ENCODE assay signal across 30 cellular contexts in the genomic region with DNA sequence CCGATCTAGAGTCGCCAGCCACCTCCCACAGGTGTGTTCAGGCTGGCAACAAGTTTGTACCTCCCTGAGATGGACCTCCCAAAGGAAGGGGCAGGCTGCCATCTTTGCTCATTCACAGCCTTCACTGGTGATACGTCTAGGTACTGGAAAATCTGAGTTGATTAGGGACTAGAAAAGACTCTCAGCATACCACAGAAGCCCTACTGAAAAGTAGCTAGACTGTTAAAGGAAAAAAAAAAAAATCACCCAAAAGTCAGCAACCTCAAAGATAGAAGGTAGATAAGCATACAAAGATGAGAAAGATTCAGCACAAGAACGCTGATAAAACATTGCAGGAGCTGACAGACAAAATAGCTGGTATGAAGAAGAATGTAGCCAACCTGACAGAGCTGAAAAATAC.
DNase-seq lines count a peak whose midpoint lies in the region; ATAC-seq and TF ChIP-seq lines count a peak whose summit lies in the region.
"Had no signal": no experiment of that assay in that cellular context is flagged by ENCODE, and none has a peak within 500 bp of the region (broad histone marks: within the 10 kb centered on the region; RNA-seq: fewer than 3 reads in every experiment).

No MANE protein-coding gene starts in this region.

- H3K27ac ChIP-seq in CD4-positive, alpha-beta T cell (ENCODE audit: low read depth, low read length): no peak overlapping the region
- peak overlapping the region; percentile 95 for H3K27ac ChIP-seq in mesendoderm (ENCODE audit: low read depth, low read length)
- no peak overlapping the region for H3K27ac ChIP-seq in ascending aorta
- H3K27ac ChIP-seq: 22Rv1, gastrocnemius medialis, PC-9, prostate gland had no signal

- H3K4me1 ChIP-seq in mesendoderm (ENCODE audit: control insufficient read depth, low read depth, low read length) (no peaks in the 10 kb centered on the region), ascending aorta (no peaks in the 10 kb centered on the region)
- H3K4me1 ChIP-seq: gastrocnemius medialis, prostate gland had no signal

- H3K4me3 ChIP-seq in mesendoderm (ENCODE audit: low read length) (no peak overlapping the region), ascending aorta (no peak overlapping the region)
- H3K4me3 ChIP-seq: gastrocnemius medialis, PC-9, prostate gland had no signal

- H4K8ac ChIP-seq in mesendoderm (ENCODE audit: low read depth, low read length): no peak overlapping the region

- H3K27ac Mint-ChIP-seq in CD4-positive, alpha-beta T cell: peak overlapping the region; percentile 42
- H3K27ac Mint-ChIP-seq in activated CD8-positive, alpha-beta T cell treated with anti-CD3 and anti-CD28 coated beads, Interleukin-2, amount 10 ng/mL, durations not matched to agents 7 days and 5 days: no peak overlapping the region
- H3K27ac Mint-ChIP-seq: activated CD8-positive, alpha-beta memory T cell treated with anti-CD3 and anti-CD28 coated beads, Interleukin-2, amount 10 ng/mL, durations not matched to agents 7 days and 5 days; activated T-helper 2 cell treated with anti-CD3 and anti-CD28 coated beads, Interferon-gamma antibody, Interleukin-2, Interleukin-4, amounts not matched to agents 10 μg/mL and 5 μg/mL and 100 μg/mL, durations not matched to agents 14 hours and 24 hours and 36 hours; natural killer cell had no signal

- peak overlapping the region; percentile 49 for H3K56ac ChIP-seq in mesendoderm (ENCODE audit: low read length)

- no peaks in the 10 kb centered on the region for H3K27me3 Mint-ChIP-seq in CD4-positive, alpha-beta T cell
- H3K27me3 Mint-ChIP-seq in activated CD8-positive, alpha-beta T cell treated with anti-CD3 and anti-CD28 coated beads, Interleukin-2, amount 10 ng/mL, durations not matched to agents 7 days and 5 days (ENCODE audit: low read depth): no peaks in the 10 kb centered on the region
- H3K27me3 Mint-ChIP-seq: activated CD8-positive, alpha-beta memory T cell treated with anti-CD3 and anti-CD28 coated beads, Interleukin-2, amount 10 ng/mL, durations not matched to agents 7 days and 5 days had no signal

- peak; percentile 30 to 60 for ATAC-seq in activated CD4-positive, CD25-positive, alpha-beta regulatory T cell treated with anti-CD3 and anti-CD28 coated beads, Interleukin-2, amount 50 U/mL, for 24 hours
- ATAC-seq in CD4-positive, alpha-beta T cell (ENCODE audit: poor library complexity): peak; percentile 52
- peak; percentile 36 for ATAC-seq in activated CD8-positive, alpha-beta T cell treated with anti-CD3 and anti-CD28 coated beads, Interleukin-2, amount 10 ng/mL, durations not matched to agents 7 days and 5 days
- ATAC-seq: activated CD8-positive, alpha-beta memory T cell treated with anti-CD3 and anti-CD28 coated beads, Interleukin-2, amount 10 ng/mL, durations not matched to agents 7 days and 5 days; gastrocnemius medialis; HCT116; HepG2; natural killer cell; sciatic nerve had no signal

- H3K18ac ChIP-seq in mesendoderm (ENCODE audit: low read length): no peak overlapping the region

- DNase-seq in activated CD4-positive, CD25-positive, alpha-beta regulatory T cell (lab: John Stamatoyannopoulos, UW): no peak
- no peak for DNase-seq in CD4-positive, alpha-beta T cell
- no peak for DNase-seq in activated CD8-positive, alpha-beta T cell treated with anti-CD3 and anti-CD28 coated beads, Interleukin-2, amount 10 ng/mL, durations not matched to agents 7 days and 5 days
- DNase-seq in mesendoderm (peak; percentile 37), HCEC 1CT (no peak), ascending aorta (ENCODE audit: low spot score in 2 of 2) (no peak)
- no peak for DNase-seq in activated CD8-positive, alpha-beta memory T cell treated with anti-CD3 and anti-CD28 coated beads for 24 hours
- DNase-seq: activated CD8-positive, alpha-beta memory T cell treated with anti-CD3 and anti-CD28 coated beads, Interleukin-2, amount 10 ng/mL, durations not matched to agents 7 days and 5 days; amygdala; C1 segment of cervical spinal cord; DMS79 treated with DMSO at 0.1 percent for 48 hours; gastrocnemius medialis; GF-D8; Kasumi-1; midbrain; natural killer cell; NCI-H1417; NCI-H2029 treated with DMSO at 0.1 percent for 48 hours; NCI-H526; nucleus accumbens; PC-9; SK-N-SH; stimulated activated CD4-positive, alpha-beta T cell treated with anti-CD3 and anti-CD28 coated beads, Interleukin-2, amount 100 ng/mL, for 48 hours had no signal

- H3K4me2 ChIP-seq in mesendoderm (ENCODE audit: low read length): no peak overlapping the region
- H3K4me2 ChIP-seq: PC-9, SK-N-SH had no signal

- no peaks in the 10 kb centered on the region for H3K9me3 ChIP-seq in CD4-positive, alpha-beta T cell (ENCODE audit: control insufficient read depth, low read length)
- H3K9me3 ChIP-seq in ascending aorta: no peaks in the 10 kb centered on the region
- H3K9me3 ChIP-seq: gastrocnemius medialis, prostate gland, SK-N-SH had no signal

- H3K4ac ChIP-seq in mesendoderm (ENCODE audit: low read depth, low read length): no peak overlapping the region

- H4K5ac ChIP-seq in mesendoderm (ENCODE audit: low read length): no peak overlapping the region

- CTCF ChIA-PET in CD4-positive, alpha-beta T cell (lab: Charles Lee): interaction anchor here (0.7 to 1.8 kb wide), 2 partner anchors 34 to 200 kb away, joined by 3 read pairs; no protein-coding TSS in a partner anchor
- CTCF ChIA-PET in activated CD8-positive, alpha-beta T cell treated with anti-CD3 and anti-CD28 coated beads, Interleukin-2, amount 10 ng/mL, durations not matched to agents 7 days and 5 days (lab: Charles Lee): interaction anchor here (1.1 to 1.5 kb wide), 2 partner anchors 14 to 169 kb away, joined by 3 read pairs; no protein-coding TSS in a partner anchor

- intact Hi-C loops in CD4-positive, alpha-beta T cell (cut with DNase I, micrococcal nuclease): no loop called here
- intact Hi-C loops in ascending aorta (cut with DNase I): no loop called here

- H2BK15ac ChIP-seq in mesendoderm (replicated peaks; ENCODE audit: low read depth): no peak overlapping the region

- no peaks in the 10 kb centered on the region for H3K36me3 Mint-ChIP-seq in CD4-positive, alpha-beta T cell (ENCODE audit: low read depth)
- H3K36me3 Mint-ChIP-seq in activated CD8-positive, alpha-beta T cell treated with anti-CD3 and anti-CD28 coated beads, Interleukin-2, amount 10 ng/mL, durations not matched to agents 7 days and 5 days (ENCODE audit: low read depth): peaks cover 6% of the 10 kb centered on the region
- H3K36me3 Mint-ChIP-seq: activated CD8-positive, alpha-beta memory T cell treated with anti-CD3 and anti-CD28 coated beads, Interleukin-2, amount 10 ng/mL, durations not matched to agents 7 days and 5 days; natural killer cell had no signal

- no peak for TF ChIP-seq CTCF in CD4-positive, alpha-beta T cell (IDR thresholded peaks at IDR 0.05)
- no peak for TF ChIP-seq CTCF in ascending aorta (IDR thresholded peaks at IDR 0.05)

- peak overlapping the region; percentile 5 for H3K4me3 Mint-ChIP-seq in CD4-positive, alpha-beta T cell
- no peak overlapping the region for H3K4me3 Mint-ChIP-seq in activated CD8-positive, alpha-beta T cell treated with anti-CD3 and anti-CD28 coated beads, Interleukin-2, amount 10 ng/mL, durations not matched to agents 7 days and 5 days
- H3K4me3 Mint-ChIP-seq: activated CD8-positive, alpha-beta memory T cell treated with anti-CD3 and anti-CD28 coated beads, Interleukin-2, amount 10 ng/mL, durations not matched to agents 7 days and 5 days; natural killer cell had no signal

- H3K9ac ChIP-seq in mesendoderm (ENCODE audit: low read length): no peak overlapping the region
- H3K9ac ChIP-seq: SK-N-SH had no signal

- H3K79me1 ChIP-seq in mesendoderm (ENCODE audit: low read length): no peaks in the 10 kb centered on the region

- H3K79me2 ChIP-seq in mesendoderm (ENCODE audit: control insufficient read depth, insufficient read depth, low read length): no peaks in the 10 kb centered on the region

- WGBS in mesendoderm (ENCODE audit: extremely low coverage, insufficient coverage, low lambda C conversion rate): no CpG with 5 or more reads among the region's 4 CpGs

- peaks cover 59% of the 10 kb centered on the region for H3K4me1 Mint-ChIP-seq in CD4-positive, alpha-beta T cell (ENCODE audit: low read depth)
- peaks cover 25% of the 10 kb centered on the region for H3K4me1 Mint-ChIP-seq in activated CD8-positive, alpha-beta T cell treated with anti-CD3 and anti-CD28 coated beads, Interleukin-2, amount 10 ng/mL, durations not matched to agents 7 days and 5 days (ENCODE audit: low read depth)
- H3K4me1 Mint-ChIP-seq: activated CD8-positive, alpha-beta memory T cell treated with anti-CD3 and anti-CD28 coated beads, Interleukin-2, amount 10 ng/mL, durations not matched to agents 7 days and 5 days; natural killer cell had no signal

- H2BK120ac ChIP-seq in mesendoderm (ENCODE audit: low read depth, low read length): no peak overlapping the region

- H2AK5ac ChIP-seq in mesendoderm (ENCODE audit: low read length): no peak overlapping the region

- no peaks in the 10 kb centered on the region for H3K36me3 ChIP-seq in mesendoderm (ENCODE audit: control insufficient read depth, insufficient read depth, low read length)
- H3K36me3 ChIP-seq in ascending aorta: no peaks in the 10 kb centered on the region
- H3K36me3 ChIP-seq: gastrocnemius medialis, prostate gland had no signal

- no peaks in the 10 kb centered on the region for H3K9me3 Mint-ChIP-seq in CD4-positive, alpha-beta T cell
- H3K9me3 Mint-ChIP-seq in activated CD8-positive, alpha-beta T cell treated with anti-CD3 and anti-CD28 coated beads, Interleukin-2, amount 10 ng/mL, durations not matched to agents 7 days and 5 days (ENCODE audit: insufficient read depth): peaks cover 4% of the 10 kb centered on the region
- H3K9me3 Mint-ChIP-seq: activated T-helper 2 cell treated with anti-CD3 and anti-CD28 coated beads, Interferon-gamma antibody, Interleukin-2, Interleukin-4, amounts not matched to agents 10 μg/mL and 5 μg/mL and 100 μg/mL, durations not matched to agents 14 hours and 24 hours and 36 hours had no signal

- no peaks in the 10 kb centered on the region for H3K27me3 ChIP-seq in CD4-positive, alpha-beta T cell (ENCODE audit: control insufficient read depth, insufficient read depth, low read length)
- H3K27me3 ChIP-seq in mesendoderm (ENCODE audit: insufficient read depth, low read length, poor library complexity): no peaks in the 10 kb centered on the region
- no peaks in the 10 kb centered on the region for H3K27me3 ChIP-seq in ascending aorta
- H3K27me3 ChIP-seq: gastrocnemius medialis had no signal

- POLR2A ChIA-PET in CD4-positive, alpha-beta T cell (lab: Charles Lee): interaction anchor here (0.7 kb wide), 1 partner anchor 12 kb away, joined by 3 read pairs; no protein-coding TSS in a partner anchor
- POLR2A ChIA-PET in activated CD8-positive, alpha-beta T cell treated with anti-CD3 and anti-CD28 coated beads, Interleukin-2, amount 10 ng/mL, durations not matched to agents 7 days and 5 days (lab: Charles Lee): no interaction called here

- peak overlapping the region; percentile 66 for H3K23ac ChIP-seq in mesendoderm (ENCODE audit: low read length)

- peak overlapping the region; percentile 90 for H2BK5ac ChIP-seq in mesendoderm (ENCODE audit: low read length)
